Comparison of ENCODE assay signal across 30 cellular contexts in genomic region chr7:106304575-106304974, GRCh38.
"Had no signal": no experiment of that assay in that cellular context is flagged by ENCODE, and none has a peak within 500 bp of the region (broad histone marks: within the 10 kb centered on the region; RNA-seq: fewer than 3 reads in every experiment).

No MANE protein-coding gene starts in this region.

- H3K27ac ChIP-seq: left lung, lower lobe of right lung, neural progenitor cell, ovary, right atrium auricular region, right lobe of liver, stomach, testis, thyroid gland, transverse colon, upper lobe of left lung, vagina had no signal

- H3K9ac ChIP-seq: neural progenitor cell had no signal

- H3K36me3 ChIP-seq: left lung, lower lobe of right lung, neural progenitor cell, ovary, right atrium auricular region, right lobe of liver, stomach, thyroid gland, transverse colon, upper lobe of left lung, vagina had no signal

- DNase-seq: hypothalamus; immature natural killer cell; kidney; left colon; left lung; lower lobe of right lung; mesendoderm; naive B cell; natural killer cell; nephron progenitor cell; ovary; right lobe of liver; stimulated activated CD4-positive, alpha-beta T cell treated with anti-CD3 and anti-CD28 coated beads, Interleukin-1b, Interleukin-23, amount 100 ng/mL, for 48 hours; stimulated activated CD4-positive, alpha-beta T cell treated with anti-CD3 and anti-CD28 coated beads, Interleukin-2, amount 100 ng/mL, for 48 hours; stimulated activated CD4-positive, alpha-beta T cell treated with anti-CD3 and anti-CD28 coated beads, Interleukin-4, amount 100 ng/mL, for 4 hours; stimulated activated CD8-positive, alpha-beta memory T cell treated with anti-CD3 and anti-CD28 coated beads, Interleukin-4, amount 100 ng/mL, for 48 hours; stimulated activated naive CD4-positive, alpha-beta T cell treated with Interleukin-2 at 50 U/mL for 16 hours; stomach; testis; thyroid gland; transverse colon; upper lobe of left lung had no signal

- H3K9me3 ChIP-seq: lower lobe of right lung, ovary, right lobe of liver, testis, thyroid gland, transverse colon, upper lobe of left lung, vagina had no signal

- FAIRE-seq: islet of Langerhans, kidney had no signal

- H3K4me3 Mint-ChIP-seq: immature natural killer cell; mesothelial cell of epicardium; naive B cell; natural killer cell; nephron progenitor cell; neural progenitor cell; stimulated activated memory B cell treated with anti-CD40 and anti-IgM and Interleukin-4, amounts not matched to agents 10 μg/mL and 1 μg/mL and 100 μg/mL, for 72 hours had no signal

- H3K4me1 ChIP-seq: left lung, lower lobe of right lung, neural progenitor cell, right atrium auricular region, right lobe of liver, stomach, testis, thyroid gland, transverse colon, upper lobe of left lung, vagina had no signal

- H3K4me2 ChIP-seq: neural progenitor cell, smooth muscle cell had no signal

- H3K4me3 ChIP-seq: left lung, lower lobe of right lung, neural progenitor cell, ovary, right atrium auricular region, right lobe of liver, smooth muscle cell, stomach, testis, thyroid gland, transverse colon, upper lobe of left lung, vagina had no signal

- H3K27ac Mint-ChIP-seq: immature natural killer cell; mesothelial cell of epicardium; naive B cell; natural killer cell; nephron progenitor cell; neural progenitor cell; progenitor cell of endocrine pancreas; stimulated activated memory B cell treated with anti-CD40 and anti-IgM and Interleukin-4, amounts not matched to agents 10 μg/mL and 1 μg/mL and 100 μg/mL, for 72 hours had no signal

- H3K4me1 Mint-ChIP-seq: immature natural killer cell; mesothelial cell of epicardium; naive B cell; natural killer cell; neural progenitor cell; stimulated activated memory B cell treated with anti-CD40 and anti-IgM and Interleukin-4, amounts not matched to agents 10 μg/mL and 1 μg/mL and 100 μg/mL, for 72 hours had no signal

- H2AFZ ChIP-seq: neural progenitor cell had no signal

- H3K27me3 ChIP-seq: left lung, neural progenitor cell, ovary, right atrium auricular region, right lobe of liver, testis, thyroid gland, transverse colon, upper lobe of left lung, vagina had no signal

- ATAC-seq: left colon; left lung; lower lobe of right lung; natural killer cell; right lobe of liver; stimulated activated memory B cell treated with anti-CD40 and anti-IgM and Interleukin-4, amounts not matched to agents 10 μg/mL and 1 μg/mL and 100 μg/mL, for 72 hours had no signal

- H3K27me3 Mint-ChIP-seq: progenitor cell of endocrine pancreas had no signal

- H3K36me3 Mint-ChIP-seq: immature natural killer cell, neural progenitor cell had no signal
